Comparison of ENCODE assay signal across 8 cellular contexts in the genomic region with DNA sequence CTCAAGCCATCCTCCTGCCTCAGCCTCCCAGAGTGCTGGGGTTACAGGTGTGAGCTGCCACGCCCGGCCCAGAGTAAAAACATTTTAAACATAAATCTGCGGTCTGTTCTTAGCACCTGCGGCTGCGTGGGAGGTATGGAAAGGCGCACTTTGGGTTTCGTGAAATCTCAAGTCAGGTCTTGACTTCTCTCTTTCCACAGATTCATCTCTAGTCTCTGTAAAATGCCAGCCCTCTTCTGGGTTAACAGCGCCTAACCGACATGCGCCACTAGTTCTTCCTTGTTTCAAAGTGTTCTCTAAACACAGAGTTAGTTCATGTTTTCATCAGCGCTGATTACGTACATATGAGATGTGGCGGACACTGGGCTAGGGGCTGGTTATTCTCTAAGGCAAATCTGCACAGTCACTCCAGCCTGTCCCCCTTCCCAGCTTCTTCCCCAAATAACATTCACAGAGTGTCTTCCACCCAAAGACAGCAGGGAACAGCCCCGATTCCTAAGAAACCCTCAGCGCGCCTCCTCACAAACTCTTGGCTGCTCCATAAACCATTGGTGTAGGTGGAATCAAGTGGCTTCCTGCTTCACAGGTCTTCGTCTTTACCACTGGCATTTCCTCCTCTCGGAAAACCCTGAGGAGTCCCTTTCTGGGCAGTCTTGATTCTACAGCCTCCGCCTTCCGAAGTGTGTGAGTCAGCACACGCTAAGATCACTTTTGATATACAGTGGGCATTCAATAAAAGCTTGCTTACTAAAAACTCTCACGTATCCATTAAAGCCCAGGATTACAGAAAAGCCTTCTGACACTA. TPM values are rescaled to one million over a fixed set of nuclear protein-coding genes. Genes with fewer than 3 reads are reported as not detected.
DNase-seq lines count a peak whose midpoint lies in the region; ATAC-seq, FAIRE-seq and TF ChIP-seq lines count a peak whose summit lies in the region.

No MANE protein-coding gene starts in this region.

- BruUV-seq in GM12878 (replicated peaks; lab: Mats Ljungman, UMichigan): TSS peak; percentile 68

- H3K36me3 ChIP-seq in ACC112 (ENCODE audit: insufficient read depth, low read length) (peaks cover 13% of the 10 kb centered on the region), GM12878 (ENCODE audit: control insufficient read depth in 2 of 2, insufficient read depth in 2 of 2, low read length in 1 of 2) (peaks cover 0 to 5% of the 10 kb centered on the region in 2 experiments; a peak in 1 of 4 replicates), keratinocyte (ENCODE audit: control insufficient read depth in 2 of 2, extremely low read depth in 1 of 2, insufficient read depth in 2 of 2, low read length in 2 of 2) (peaks cover 0 to 2% of the 10 kb centered on the region in 2 experiments)

- H3K4me1 ChIP-seq in ACC112 (ENCODE audit: control insufficient read depth, insufficient read depth, low read length, unreplicated experiment): peaks cover 14% of the 10 kb centered on the region
- no peaks in the 10 kb centered on the region for H3K4me1 ChIP-seq in GM12878 (ENCODE audit: control insufficient read depth, insufficient read depth, low read length)
- H3K4me1 ChIP-seq in keratinocyte (ENCODE audit: control insufficient read depth, extremely low read depth, insufficient read depth, low read length): peaks cover 16% of the 10 kb centered on the region

- H3K9ac ChIP-seq in GM12878 (ENCODE audit: control insufficient read depth, insufficient read depth, low read length) (peak overlapping the region; percentile 90), keratinocyte (ENCODE audit: control insufficient read depth, extremely low read depth, insufficient read depth, low read length) (peak overlapping the region; percentile 92)

- TF ChIP-seq CTCF in HL-60 (IDR thresholded peaks at IDR 0.05; ENCODE audit: insufficient read depth, low read length): no peak
- no peak for TF ChIP-seq CTCF in GM12878 (IDR thresholded peaks at IDR 0.05 in 2 of 3, conservative IDR thresholded peaks at IDR 0.05 in 1 of 3; ENCODE audit: control insufficient read depth in 2 of 3, extremely low read depth in 1 of 3, insufficient read depth in 1 of 3, low read depth in 3 of 3, low read length in 3 of 3)
- no peak for TF ChIP-seq CTCF in keratinocyte (optimal IDR thresholded peaks at IDR 0.05 in 1 of 3, IDR thresholded peaks at IDR 0.05 in 1 of 3, conservative IDR thresholded peaks at IDR 0.05 in 1 of 3; ENCODE audit: extremely low read depth in 1 of 3, insufficient read depth in 2 of 3, low read length in 3 of 3)

- intact Hi-C loops in GM12878 (cut with micrococcal nuclease; ENCODE audit: unreplicated experiment): loop anchor here (5.0 kb wide), 1 partner anchor 239 kb away; no protein-coding TSS in a partner anchor

- RAD21 ChIA-PET in GM12878 (lab: Charles Lee; ENCODE audit: unreplicated experiment): interaction anchor here (0.5 to 1.7 kb wide), 2 partner anchors 43 to 237 kb away, joined by 3 to 4 read pairs; no protein-coding TSS in a partner anchor

- TF ChIP-seq POLR2A in GM12878 (IDR thresholded peaks at IDR 0.05; ENCODE audit: low read depth, low read length): 0 out of 2 replicates have a peak, but pooled peaks have one; percentile 14

- H3K9me1 ChIP-seq in keratinocyte (ENCODE audit: control insufficient read depth, extremely low read depth, insufficient read depth, low read length): no peaks in the 10 kb centered on the region

- H3K79me2 ChIP-seq in ACC112 (ENCODE audit: control insufficient read depth, insufficient read depth, low read length, unreplicated experiment) (peaks cover 52% of the 10 kb centered on the region), GM12878 (ENCODE audit: control insufficient read depth, insufficient read depth, low read length) (peaks cover 48% of the 10 kb centered on the region), keratinocyte (ENCODE audit: control insufficient read depth, insufficient read depth, low read length) (peaks cover 48% of the 10 kb centered on the region)

- in situ Hi-C loops in GM12878 (cut with MboI): no loop called here

- DNase-seq in HL-60 (ENCODE audit: low read depth in 1 of 2, low spot score in 1 of 2) (peak; percentile 17 to 88), T-helper 1 cell (peak in 3 of 5 donors; percentile 3 to 62 (median 22)), GM12878 (ENCODE audit: low read depth, low spot score) (peak; percentile 63), keratinocyte (ENCODE audit: low read depth, low spot score) (peak; percentile 58), NCI-H345 (lab: John Stamatoyannopoulos, UW) (no peak)
- peak; percentile 78 for DNase-seq in stimulated activated CD4-positive, alpha-beta T cell treated with anti-CD3 and anti-CD28 coated beads, Interleukin-1b, Interleukin-23, amount 100 ng/mL, for 48 hours

- ATAC-seq in GM19025 (IDR thresholded peaks at IDR 0.05; ENCODE audit: low read depth, unreplicated experiment) (peak; percentile 37), GM12878 (peak; percentile 73)

- no peak for TF ChIP-seq EP300 in GM12878 (IDR thresholded peaks at IDR 0.05; ENCODE audit: borderline replicate concordance in 1 of 2, control insufficient read depth in 1 of 2, low read depth in 2 of 2, low read length in 2 of 2)

- H3K9me3 ChIP-seq in GM12878 (replicated peaks; ENCODE audit: control insufficient read depth, insufficient read depth, low read length): no peaks in the 10 kb centered on the region; the same call in 2 of the 3 replicates
- H3K9me3 ChIP-seq in keratinocyte (ENCODE audit: control insufficient read depth, low read depth, low read length): no peaks in the 10 kb centered on the region

- CTCF ChIA-PET in GM12878 (lab: Yijun Ruan, JAX): no interaction called here

- H3K27me3 ChIP-seq in ACC112 (ENCODE audit: insufficient read depth, low read length) (no peaks in the 10 kb centered on the region), HL-60 (ENCODE audit: insufficient read depth, poor library complexity, severe bottlenecking) (no peaks in the 10 kb centered on the region), GM12878 (replicated peaks in 1 of 2; ENCODE audit: control insufficient read depth in 2 of 2, insufficient read depth in 2 of 2, low read length in 1 of 2) (no peaks in the 10 kb centered on the region), keratinocyte (ENCODE audit: control insufficient read depth, extremely low read depth, insufficient read depth, low read length) (no peaks in the 10 kb centered on the region)

- POLR2A ChIA-PET in GM12878 (lab: Charles Lee): no interaction called here

- H3K4me2 ChIP-seq in GM12878 (ENCODE audit: control insufficient read depth, insufficient read depth) (peak overlapping the region; percentile 69), keratinocyte (ENCODE audit: control insufficient read depth, extremely low read depth, insufficient read depth, low read depth, low read length) (peak overlapping the region; percentile 91)

- FAIRE-seq in GM12878 (lab: Jason Lieb, UNC): peak; percentile 59
- FAIRE-seq in keratinocyte (lab: Jason Lieb, UNC): peak; percentile 81

- under 1% methylated on average over 22 of the region's 22 CpGs for WGBS in GM12878 (ENCODE audit: insufficient coverage, insufficient replicate concordance, low lambda C conversion rate, missing lambda C conversion rate)

- H4K20me1 ChIP-seq in GM12878 (ENCODE audit: control insufficient read depth, insufficient read depth) (no peaks in the 10 kb centered on the region), keratinocyte (ENCODE audit: control insufficient read depth, extremely low read depth, insufficient read depth, low read length) (no peaks in the 10 kb centered on the region)

- H3K27ac ChIP-seq in ACC112 (ENCODE audit: low read depth, low read length) (peak overlapping the region; percentile 93), HL-60 (replicated peaks) (peak overlapping the region; percentile 99), GM12878 (ENCODE audit: control insufficient read depth, insufficient read depth) (peak overlapping the region; percentile 85), keratinocyte (ENCODE audit: control insufficient read depth, insufficient read depth, low read length) (peak overlapping the region; percentile 93)

- dilution Hi-C loops in keratinocyte (cut with MboI; ENCODE audit: extremely low pct_ligation_motif_present, low sequenced_read_pairs): no loop called here

- H2AFZ ChIP-seq in ACC112 (ENCODE audit: low read length, unreplicated experiment) (no peak overlapping the region), GM12878 (ENCODE audit: control insufficient read depth, low read depth, low read length) (no peak overlapping the region), keratinocyte (ENCODE audit: control insufficient read depth, low read length) (peak overlapping the region; percentile 69)

- H3K4me3 ChIP-seq in ACC112 (ENCODE audit: low read depth, low read length): peak overlapping the region; percentile 93
- peak overlapping the region; percentile 53 for H3K4me3 ChIP-seq in HL-60 (replicated peaks; ENCODE audit: insufficient read depth, low read length)
- H3K4me3 ChIP-seq in GM12878: peak overlapping the region; percentile 82
- H3K4me3 ChIP-seq in keratinocyte (ENCODE audit: control insufficient read depth in 2 of 3, extremely low read depth in 1 of 3, insufficient read depth in 2 of 3, low read depth in 1 of 3, low read length in 3 of 3): peak overlapping the region; percentile 68 to 83 (median 80)

- SMC1A ChIA-PET in GM12878 (lab: Charles Lee; ENCODE audit: uncharacterized antibody, unreplicated experiment): interaction anchor here (0.7 to 0.9 kb wide), 2 partner anchors 61 to 249 kb away, joined by 3 read pairs; no protein-coding TSS in a partner anchor

- no peak for TF ChIP-seq RAD21 in GM12878 (IDR thresholded peaks at IDR 0.05; ENCODE audit: insufficient read depth, low read depth, low read length)

RNA-seq across cellular contexts. Expression of a gene that starts 1.4 kb away (rescaled TPM):
- total RNA-seq in GM12878 (2013; cell fraction: nucleolus; rRNA removed): 258 and 274 TPM in 2 replicates
- total RNA-seq in GM12878 (2014; rRNA removed): 40.1 and 45.0 TPM in 2 replicates
- total RNA-seq in GM12878 (2014; rRNA removed; fragmentation: Illumina TruSeq; extraction: Trizol): 50.0 and 53.8 TPM in 2 replicates
- 44.8 and 49.2 TPM in 2 replicates for total RNA-seq in GM12878 (2021)
- 25.1 TPM for polyA plus RNA-seq in GM12878 (2011; ENCODE audit: low read depth)
- polyA plus RNA-seq in GM12878 (2011; rRNA removed): 47.8 and 55.4 TPM in 2 replicates
- 29.9 and 33.4 TPM in 2 replicates for polyA plus RNA-seq in GM12878 (2011; cell fraction: cytosol; rRNA removed)
- 75.9 and 94.7 TPM in 2 replicates for polyA plus RNA-seq in GM12878 (2011; cell fraction: nucleus; rRNA removed)
- polyA plus RNA-seq in GM12878 (2012): 25.0 and 33.4 TPM in 2 replicates
- polyA plus RNA-seq in GM12878 (2014; fragmentation: Illumina TruSeq; extraction: Trizol): 52.6 and 56.4 TPM in 2 replicates
- 10 to 100 TPM; 12.8 to 13.5 TPM for polyA plus RNA-seq in GM12878 (2014; fragmentation: Nextera tagmentation; extraction: Ambion mirVana)
- polyA plus RNA-seq in GM12878 (2014; rRNA removed): 35.4 and 40.6 TPM in 2 replicates
- 10 to 100 TPM; 45.9 to 46.2 TPM for polyA plus RNA-seq in GM12878 (2016; fragmentation: Nextera tagmentation; extraction: Ambion mirVana)
- 74.3 and 78.1 TPM in 2 replicates for polyA minus RNA-seq in GM12878 (2011; rRNA and poly(A)+ RNA removed)
- 18.3 and 23.8 TPM in 2 replicates for polyA minus RNA-seq in GM12878 (2011; cell fraction: cytosol; rRNA and poly(A)+ RNA removed)
- 53.7 and 67.7 TPM in 2 replicates for polyA minus RNA-seq in GM12878 (2011; cell fraction: nucleus; rRNA and poly(A)+ RNA removed)
- 28.3 to 58.4 TPM (median 44.0 TPM) in 3 replicates for polyA plus RNA-seq in keratinocyte
- 8.2 TPM for polyA plus RNA-seq in keratinocyte (2011; ENCODE audit: low read depth)
- polyA plus RNA-seq in keratinocyte (2011; cell fraction: cytosol; rRNA removed): 21.8 and 36.9 TPM in 2 replicates
- 61.4 and 68.4 TPM in 2 replicates for polyA plus RNA-seq in keratinocyte (2011; cell fraction: nucleus; rRNA removed)
- 6.4 and 37.9 TPM in 2 replicates for polyA plus RNA-seq in keratinocyte (2012; ENCODE audit: low replicate concordance)
- polyA minus RNA-seq in keratinocyte: 27.4 to 76.3 TPM (median 54.7 TPM) in 3 replicates
- polyA minus RNA-seq in keratinocyte (2011; cell fraction: cytosol; rRNA and poly(A)+ RNA removed): 27.2 TPM
- polyA minus RNA-seq in keratinocyte (2011; cell fraction: nucleus; rRNA and poly(A)+ RNA removed): 56.9 and 84.5 TPM in 2 replicates
